ENCODE assay signal across 8 cellular contexts in the genomic region with DNA sequence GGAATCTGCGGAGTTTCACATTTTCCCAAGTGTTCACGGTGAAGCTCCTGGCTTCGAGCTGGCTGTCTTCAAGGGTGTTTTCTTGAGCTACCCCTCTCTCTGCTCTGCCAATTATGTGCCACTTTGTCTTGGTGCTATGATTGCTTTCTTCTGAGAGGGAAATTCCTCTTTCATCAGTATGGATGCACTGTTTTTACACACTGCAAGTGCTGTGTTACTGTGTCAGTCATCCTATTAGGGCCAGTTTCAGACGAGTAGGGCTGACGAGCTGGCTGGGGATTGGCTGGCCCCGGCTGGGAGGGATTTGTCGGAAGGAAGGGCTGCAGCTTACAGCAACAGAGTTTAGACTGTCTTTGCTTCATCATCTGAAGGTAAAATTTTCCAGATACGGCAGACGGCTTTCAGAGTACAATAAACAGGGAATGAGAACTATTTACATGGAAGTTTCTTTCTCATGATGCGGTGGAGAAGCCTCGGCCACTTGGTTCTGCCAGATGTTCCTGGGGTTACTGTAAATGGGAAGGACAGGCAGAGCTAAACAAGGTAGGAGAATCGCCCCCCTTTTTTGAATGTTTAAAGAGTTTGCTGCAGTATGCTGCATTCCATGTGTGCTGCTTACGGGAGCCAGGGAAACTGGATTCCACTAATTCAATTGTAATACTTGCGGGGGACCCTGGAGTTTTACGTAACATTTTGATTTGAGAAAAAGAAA. TPM values are rescaled to one million over a fixed set of nuclear protein-coding genes. Genes with fewer than 3 reads are reported as not detected.
DNase-seq lines count a peak whose midpoint lies in the region; ATAC-seq and TF ChIP-seq lines count a peak whose summit lies in the region.

A gene with protein sequence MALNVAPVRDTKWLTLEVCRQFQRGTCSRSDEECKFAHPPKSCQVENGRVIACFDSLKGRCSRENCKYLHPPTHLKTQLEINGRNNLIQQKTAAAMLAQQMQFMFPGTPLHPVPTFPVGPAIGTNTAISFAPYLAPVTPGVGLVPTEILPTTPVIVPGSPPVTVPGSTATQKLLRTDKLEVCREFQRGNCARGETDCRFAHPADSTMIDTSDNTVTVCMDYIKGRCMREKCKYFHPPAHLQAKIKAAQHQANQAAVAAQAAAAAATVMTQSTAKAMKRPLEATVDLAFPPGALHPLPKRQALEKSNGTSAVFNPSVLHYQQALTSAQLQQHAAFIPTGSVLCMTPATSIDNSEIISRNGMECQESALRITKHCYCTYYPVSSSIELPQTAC (plus strand): TSS at position 345 of the 712 bp plus-strand sequence. CDS start 53,903 bp downstream, outside the sequence.

- DNase-seq in GM12864 (ENCODE audit: low read depth) (peak; percentile 79), NCI-H1105 treated with DMSO at 0.1 percent for 48 hours (lab: John Stamatoyannopoulos, UW) (peak; percentile 84), T follicular helper cell (ENCODE audit: low read depth) (peak; percentile 81), adipocyte (ENCODE audit: low read depth) (peak; percentile 97), cardiac muscle cell (ENCODE audit: low read depth in 1 of 2, low spot score in 1 of 2) (peak; percentile 92 to 96), trophoblast cell (peak; percentile 92 to 93), tibial nerve (ENCODE audit: low spot score in 2 of 2) (peak; percentile 79 to 87)

- no peak within 1 kb of the TSS for H2BK12ac ChIP-seq in trophoblast cell (ENCODE audit: low read length)

- WGBS in trophoblast cell (ENCODE audit: extremely low coverage, insufficient coverage, insufficient read length): no CpG with 5 or more reads among the region's 15 CpGs
- 4 to 5% methylated on average over 15 of the region's 15 CpGs for WGBS in tibial nerve, 2 donors

- H3K36me3 ChIP-seq in adipocyte (ENCODE audit: control insufficient read depth, insufficient read depth, low read length, severe bottlenecking): no peaks in the 10 kb centered on the region
- no peaks in the 10 kb centered on the region for H3K36me3 ChIP-seq in cardiac muscle cell
- peaks cover 0 to 3% of the 10 kb centered on the region in 2 experiments for H3K36me3 ChIP-seq in trophoblast cell (ENCODE audit: control insufficient read depth in 1 of 2, insufficient read depth in 2 of 2, low read length in 2 of 2)
- H3K36me3 ChIP-seq in tibial nerve: no peaks in the 10 kb centered on the region

- H3K4ac ChIP-seq in trophoblast cell (ENCODE audit: low read depth, low read length): peak within 1 kb of the TSS; percentile 61

- TF ChIP-seq CTCF in GM12864 (IDR thresholded peaks at IDR 0.05; ENCODE audit: low read depth, low read length, missing control alignments) (no peak), cardiac muscle cell (IDR thresholded peaks at IDR 0.05; ENCODE audit: low read depth, low read length) (no peak), tibial nerve (IDR thresholded peaks at IDR 0.05) (peak in 1 of 5 experiments; percentile 18)

- H3K4me3 ChIP-seq in GM12864 (ENCODE audit: low read depth, low read length) (peak within 1 kb of the TSS; percentile 74), adipocyte (ENCODE audit: low read length) (peak within 1 kb of the TSS; percentile 97), cardiac muscle cell (peak within 1 kb of the TSS; percentile 87), trophoblast cell (ENCODE audit: low read depth, low read length) (peak within 1 kb of the TSS; percentile 72), tibial nerve (peak within 1 kb of the TSS; percentile 37 to 66 (median 58))

- H3K23ac ChIP-seq in trophoblast cell (ENCODE audit: low read length): no peak within 1 kb of the TSS

- peak within 1 kb of the TSS; percentile 48 for H4K91ac ChIP-seq in trophoblast cell (ENCODE audit: low read depth, low read length)

- peaks cover 30% of the 10 kb centered on the region for H3K4me1 ChIP-seq in adipocyte (ENCODE audit: control insufficient read depth, insufficient read depth, low read length)
- peaks cover 31% of the 10 kb centered on the region for H3K4me1 ChIP-seq in cardiac muscle cell (ENCODE audit: low read depth)
- H3K4me1 ChIP-seq in trophoblast cell (ENCODE audit: control insufficient read depth in 1 of 2, insufficient read depth in 2 of 2, low read length in 2 of 2): peaks cover 7 to 14% of the 10 kb centered on the region in 2 experiments
- peaks cover 0 to 37% (median 25%) of the 10 kb centered on the region in 4 donors for H3K4me1 ChIP-seq in tibial nerve

- ATAC-seq in HG02678 (IDR thresholded peaks at IDR 0.05; ENCODE audit: unreplicated experiment): peak; percentile 96

- peak; percentile 90 to 92 for TF ChIP-seq POLR2A in tibial nerve (IDR thresholded peaks at IDR 0.05)

- H2BK120ac ChIP-seq in trophoblast cell (ENCODE audit: insufficient read depth, low read length, poor library complexity): peak within 1 kb of the TSS; percentile 68

- H3K9me3 ChIP-seq in adipocyte (ENCODE audit: control insufficient read depth, low read length) (no peaks in the 10 kb centered on the region), cardiac muscle cell (ENCODE audit: low read depth) (no peaks in the 10 kb centered on the region), trophoblast cell (ENCODE audit: insufficient read depth, low read depth, low read length) (no peaks in the 10 kb centered on the region), tibial nerve (no peaks in the 10 kb centered on the region)

- peaks cover 20% of the 10 kb centered on the region for H3K79me1 ChIP-seq in trophoblast cell (ENCODE audit: low read length)

- H2AFZ ChIP-seq in trophoblast cell (ENCODE audit: insufficient read depth, low read length, poor library complexity): no peak within 1 kb of the TSS

- H3K9ac ChIP-seq in adipocyte (ENCODE audit: low read length) (peak within 1 kb of the TSS; percentile 96), trophoblast cell (ENCODE audit: low read length) (peak within 1 kb of the TSS; percentile 85)

- H2BK5ac ChIP-seq in trophoblast cell (ENCODE audit: low read depth, low read length, poor library complexity): peak within 1 kb of the TSS; percentile 42

- H3K14ac ChIP-seq in trophoblast cell (ENCODE audit: low read length): peak within 1 kb of the TSS; percentile 2

- H2AK5ac ChIP-seq in trophoblast cell (ENCODE audit: low read length): no peak within 1 kb of the TSS

- H3K27me3 ChIP-seq in adipocyte (replicated peaks; ENCODE audit: control insufficient read depth, insufficient read depth, low read length): no peaks in the 10 kb centered on the region
- no peaks in the 10 kb centered on the region for H3K27me3 ChIP-seq in cardiac muscle cell
- H3K27me3 ChIP-seq in trophoblast cell (ENCODE audit: insufficient read depth, low read length): no peaks in the 10 kb centered on the region
- no peaks in the 10 kb centered on the region for H3K27me3 ChIP-seq in tibial nerve

- H3K27ac ChIP-seq in cardiac muscle cell: peak within 1 kb of the TSS; percentile 97
- H3K27ac ChIP-seq in trophoblast cell (ENCODE audit: low read depth, low read length): peak within 1 kb of the TSS; percentile 89
- peak within 1 kb of the TSS; percentile 79 to 96 (median 88) for H3K27ac ChIP-seq in tibial nerve

- H3K18ac ChIP-seq in trophoblast cell (ENCODE audit: low read length): no peak within 1 kb of the TSS

- H4K12ac ChIP-seq in trophoblast cell (ENCODE audit: low read depth, low read length): no peak within 1 kb of the TSS

- H3K4me2 ChIP-seq in trophoblast cell (ENCODE audit: low read length): peak within 1 kb of the TSS; percentile 84

- peaks cover 13% of the 10 kb centered on the region for H3K79me2 ChIP-seq in trophoblast cell (ENCODE audit: control insufficient read depth, insufficient read depth, low read length, poor library complexity)

- TF ChIP-seq EP300 in tibial nerve (IDR thresholded peaks at IDR 0.05): peak; percentile 23 to 98

- no peak within 1 kb of the TSS for H4K8ac ChIP-seq in trophoblast cell (ENCODE audit: low read depth, low read length)

RNA-seq across cellular contexts. Expression of the gene that starts here (rescaled TPM):
- 16.9 and 27.8 TPM in 2 replicates for total RNA-seq in cardiac muscle cell
- polyA plus RNA-seq in cardiac muscle cell: 15.2 and 31.2 TPM in 2 replicates
- polyA plus RNA-seq in trophoblast cell (2013): 173 and 175 TPM in 2 replicates
- total RNA-seq in tibial nerve: 100 to 1,000 TPM in 2 of 4 donors, 10 to 100 TPM in 2; 87.9 to 126 (median 95.5) TPM

Comparison
In these comparisons a context has a peak if more than half of its experiments do, and no peak if none do; other contexts are left out.
1. Peak in every context shown above with its lines: DNase-seq, ATAC-seq, H3K4me3 ChIP-seq and H3K27ac ChIP-seq.